Comparison of ENCODE assay signal across 15 cellular contexts in genomic region chr9:128246471-128246870, GRCh38. TPM values are rescaled to one million over a fixed set of nuclear protein-coding genes. Genes with fewer than 3 reads are reported as not detected.
DNase-seq lines count a peak whose midpoint lies in the region; ATAC-seq and TF ChIP-seq lines count a peak whose summit lies in the region.
"Had no signal": no experiment of that assay in that cellular context is flagged by ENCODE, and none has a peak within 500 bp of the region (broad histone marks: within the 10 kb centered on the region; RNA-seq: fewer than 3 reads in every experiment).

No MANE protein-coding gene starts in this region.

- no peak overlapping the region for H3K4me3 Mint-ChIP-seq in activated CD4-positive, alpha-beta T cell treated with anti-CD3 and anti-CD28 coated beads for 36 hours
- H3K4me3 Mint-ChIP-seq: CD8-positive, alpha-beta T cell had no signal

- no peak overlapping the region for H3K4me2 ChIP-seq in mammary epithelial cell (ENCODE audit: insufficient read depth, low read depth, low read length)
- peak overlapping the region; percentile 59 for H3K4me2 ChIP-seq in hepatocyte

- POLR2A ChIA-PET in activated CD4-positive, alpha-beta T cell treated with anti-CD3 and anti-CD28 coated beads for 36 hours (lab: Charles Lee) = no interaction called here

- no peaks in the 10 kb centered on the region for H3K9me2 ChIP-seq in hepatocyte (replicated peaks; ENCODE audit: insufficient read depth)

- H3K27me3 ChIP-seq in breast epithelium = no peaks in the 10 kb centered on the region
- H3K27me3 ChIP-seq in mammary epithelial cell (ENCODE audit: insufficient read depth, low read length) = no peaks in the 10 kb centered on the region
- H3K27me3 ChIP-seq in hepatocyte = no peaks in the 10 kb centered on the region
- H3K27me3 ChIP-seq in suprapubic skin = no peaks in the 10 kb centered on the region
- H3K27me3 ChIP-seq: colonic mucosa had no signal

- peaks cover 0 to 4% of the 10 kb centered on the region in 2 donors for H3K4me1 ChIP-seq in breast epithelium
- H3K4me1 ChIP-seq in mammary epithelial cell (ENCODE audit: insufficient read depth, low read length) = peaks cover 3% of the 10 kb centered on the region
- H3K4me1 ChIP-seq in hepatocyte (ENCODE audit: insufficient read depth) = peaks cover 30% of the 10 kb centered on the region
- H3K4me1 ChIP-seq in suprapubic skin = peaks cover 57% of the 10 kb centered on the region
- H3K4me1 ChIP-seq: colonic mucosa had no signal

- DNase-seq in breast epithelium (ENCODE audit: low spot score in 2 of 2) (no peak), mammary epithelial cell (no peak), hepatocyte (ENCODE audit: low spot score) (no peak), suprapubic skin (ENCODE audit: low spot score in 2 of 2) (no peak)
- no peak for DNase-seq in activated CD4-positive, alpha-beta T cell treated with anti-CD3 and anti-CD28 coated beads for 36 hours
- no peak for DNase-seq in activated T-cell treated with anti-CD3 and anti-CD28 coated beads, Interleukin-2, amount 50 U/mL, for 1 hour
- DNase-seq: activated effector memory CD4-positive, alpha-beta T cell treated with anti-CD3 and anti-CD28 coated beads, Interleukin-2, amount 50 U/mL, for 16 hours; CD8-positive, alpha-beta T cell; DND-41; Karpas-422; NCI-H1417; NCI-H82; transverse colon; WERI-Rb-1 had no signal

- peaks cover 15% of the 10 kb centered on the region for H3K27me3 Mint-ChIP-seq in activated CD4-positive, alpha-beta T cell treated with anti-CD3 and anti-CD28 coated beads for 36 hours

- intact Hi-C loops in breast epithelium (cut with DNase I; ENCODE audit: low total_unique reads) = no loop called here
- intact Hi-C loops in mammary epithelial cell (cut with micrococcal nuclease) = no loop called here
- intact Hi-C loops in activated CD4-positive, alpha-beta T cell treated with anti-CD3 and anti-CD28 coated beads for 36 hours (cut with DNase I, micrococcal nuclease) = no loop called here

- H3K9ac ChIP-seq in mammary epithelial cell (ENCODE audit: insufficient read depth, low read length) = no peak overlapping the region

- no peak for ATAC-seq in activated CD4-positive, alpha-beta T cell treated with anti-CD3 and anti-CD28 coated beads for 36 hours
- ATAC-seq: CD8-positive, alpha-beta T cell had no signal

- H4K20me1 ChIP-seq in mammary epithelial cell (ENCODE audit: insufficient read depth, low read length) = no peaks in the 10 kb centered on the region
- H4K20me1 ChIP-seq in hepatocyte (ENCODE audit: insufficient read depth, poor library complexity, severe bottlenecking) = no peaks in the 10 kb centered on the region

- no peak for TF ChIP-seq CTCF in breast epithelium (IDR thresholded peaks at IDR 0.05)
- TF ChIP-seq CTCF in mammary epithelial cell (conservative IDR thresholded peaks at IDR 0.05 in 1 of 2, IDR thresholded peaks at IDR 0.05 in 1 of 2; ENCODE audit: extremely low read depth in 1 of 2, insufficient read depth in 1 of 2, low read depth in 1 of 2, low read length in 2 of 2) = no peak
- TF ChIP-seq CTCF in hepatocyte (IDR thresholded peaks at IDR 0.05; ENCODE audit: poor library complexity) = no peak
- TF ChIP-seq CTCF in suprapubic skin (IDR thresholded peaks at IDR 0.05) = no peak

- H3K4me3 ChIP-seq in breast epithelium = no peak overlapping the region
- no peak overlapping the region for H3K4me3 ChIP-seq in mammary epithelial cell (replicated peaks in 1 of 3; ENCODE audit: insufficient read depth in 1 of 3, low read depth in 2 of 3, low read length in 3 of 3)
- H3K4me3 ChIP-seq in hepatocyte = no peak overlapping the region
- no peak overlapping the region for H3K4me3 ChIP-seq in suprapubic skin
- H3K4me3 ChIP-seq: colonic mucosa, transverse colon had no signal

- H3K27ac ChIP-seq in breast epithelium = peak overlapping the region; percentile 10 to 93
- no peak overlapping the region for H3K27ac ChIP-seq in mammary epithelial cell (ENCODE audit: insufficient read depth, low read depth, low read length)
- H3K27ac ChIP-seq in hepatocyte = peak overlapping the region; percentile 96
- H3K27ac ChIP-seq in suprapubic skin = peak overlapping the region; percentile 27
- H3K27ac ChIP-seq: colonic mucosa, WERI-Rb-1 had no signal

- H3K9me3 Mint-ChIP-seq in activated CD4-positive, alpha-beta T cell treated with anti-CD3 and anti-CD28 coated beads for 36 hours (ENCODE audit: low read depth) = no peaks in the 10 kb centered on the region
- H3K9me3 Mint-ChIP-seq: CD8-positive, alpha-beta T cell had no signal

- in situ Hi-C loops in mammary epithelial cell (cut with MboI; ENCODE audit: low sequenced_read_pairs in 2 of 2) = no loop called here

- H3K9me3 ChIP-seq in breast epithelium (no peaks in the 10 kb centered on the region), mammary epithelial cell (replicated peaks; ENCODE audit: insufficient read depth, low read length) (no peaks in the 10 kb centered on the region), hepatocyte (ENCODE audit: low read depth) (no peaks in the 10 kb centered on the region), suprapubic skin (no peaks in the 10 kb centered on the region)
- H3K9me3 ChIP-seq: colonic mucosa, transverse colon had no signal

- no peaks in the 10 kb centered on the region for H3K79me2 ChIP-seq in mammary epithelial cell (ENCODE audit: insufficient read depth, low read length)
- H3K79me2 ChIP-seq in hepatocyte = no peaks in the 10 kb centered on the region

- dilution Hi-C loops in mammary epithelial cell (cut with HindIII; ENCODE audit: low sequenced_read_pairs) = no loop called here

- H2AFZ ChIP-seq in mammary epithelial cell (ENCODE audit: low read depth, low read length) = no peak overlapping the region
- no peak overlapping the region for H2AFZ ChIP-seq in hepatocyte

- no TSS peak for BruUV-seq in mammary epithelial cell (replicated peaks; lab: Mats Ljungman, UMichigan)

- peaks cover 7% of the 10 kb centered on the region for H3K4me1 Mint-ChIP-seq in activated CD4-positive, alpha-beta T cell treated with anti-CD3 and anti-CD28 coated beads for 36 hours

- H3K36me3 Mint-ChIP-seq in activated CD4-positive, alpha-beta T cell treated with anti-CD3 and anti-CD28 coated beads for 36 hours (ENCODE audit: low read depth) = no peaks in the 10 kb centered on the region
- H3K36me3 Mint-ChIP-seq: CD8-positive, alpha-beta T cell had no signal

- 77% methylated on average over 2 of the region's 2 CpGs for WGBS in mammary epithelial cell (ENCODE audit: low coverage, missing lambda C conversion rate)
- 49% methylated on average over 2 of the region's 2 CpGs for WGBS in hepatocyte (ENCODE audit: low lambda C conversion rate, missing lambda C conversion rate)
- WGBS in suprapubic skin = 51% methylated on average over 2 of the region's 2 CpGs

- TF ChIP-seq EP300 in suprapubic skin (IDR thresholded peaks at IDR 0.05) = no peak

- H3K36me3 ChIP-seq in breast epithelium (no peaks in the 10 kb centered on the region), mammary epithelial cell (ENCODE audit: insufficient read depth, low read length) (no peaks in the 10 kb centered on the region), hepatocyte (replicated peaks; ENCODE audit: insufficient read depth, low read depth) (no peaks in the 10 kb centered on the region), suprapubic skin (no peaks in the 10 kb centered on the region)
- H3K36me3 ChIP-seq: colonic mucosa, transverse colon had no signal

- TF ChIP-seq POLR2A in breast epithelium (IDR thresholded peaks at IDR 0.05) (no peak), suprapubic skin (IDR thresholded peaks at IDR 0.05) (no peak)

- CTCF ChIA-PET in mammary epithelial cell (lab: Charles Lee; ENCODE audit: low non-redundant PET) = no interaction called here
- CTCF ChIA-PET in activated CD4-positive, alpha-beta T cell treated with anti-CD3 and anti-CD28 coated beads for 36 hours (lab: Charles Lee) = no interaction called here

- no peak overlapping the region for H3K27ac Mint-ChIP-seq in activated CD4-positive, alpha-beta T cell treated with anti-CD3 and anti-CD28 coated beads for 36 hours
- H3K27ac Mint-ChIP-seq: CD8-positive, alpha-beta T cell had no signal

RNA-seq across cellular contexts. Expression of gene GOLGA2, which starts 29.3 kb away (rescaled TPM):
- total RNA-seq in breast epithelium (100 to 1,000 TPM in 1 of 3 donors, 10 to 100 TPM in 2; 87.7 to 121 (median 97.5) TPM), mammary epithelial cell (10 to 100 TPM; 42.2 to 76.7 TPM), hepatocyte (76.4 and 79.9 TPM in 2 replicates), suprapubic skin (100 to 1,000 TPM in 2 of 4 donors, 10 to 100 TPM in 2; 83.5 to 131 (median 99.0) TPM)
- polyA plus RNA-seq in mammary epithelial cell (36.5 TPM), hepatocyte (37.6 and 59.2 TPM in 2 replicates)
- 112 TPM for polyA minus RNA-seq in mammary epithelial cell
- total RNA-seq in activated CD4-positive, alpha-beta T cell treated with anti-CD3 and anti-CD28 coated beads for 36 hours = 10 to 100 TPM; 28.4 to 29.4 TPM

RNA-seq across cellular contexts. Expression of gene SWI5, which starts 29.6 kb away (rescaled TPM):
- 10 to 100 TPM; 25.8 to 39.7 (median 31.4) TPM for total RNA-seq in breast epithelium
- 10 to 100 TPM; 13.5 to 26.3 TPM for total RNA-seq in mammary epithelial cell
- polyA plus RNA-seq in mammary epithelial cell = 43.8 TPM
- 5.2 TPM for polyA minus RNA-seq in mammary epithelial cell
- total RNA-seq in hepatocyte = 29.0 and 33.0 TPM in 2 replicates
- 55.7 and 58.4 TPM in 2 replicates for polyA plus RNA-seq in hepatocyte
- 10 to 100 TPM; 21.1 to 35.3 (median 22.2) TPM for total RNA-seq in suprapubic skin
- 10 to 100 TPM; 13.1 to 14.1 TPM for total RNA-seq in activated CD4-positive, alpha-beta T cell treated with anti-CD3 and anti-CD28 coated beads for 36 hours

RNA-seq across cellular contexts. Expression of gene DNM1, which starts 43.3 kb away (rescaled TPM):
- total RNA-seq in breast epithelium (10 to 100 TPM; 11.3 to 36.0 (median 12.5) TPM), mammary epithelial cell (1 to 10 TPM in 1 of 2 donors, under 1 TPM in 1; 0.67 to 3.2 TPM), hepatocyte (13.4 and 14.4 TPM in 2 replicates), suprapubic skin (10 to 100 TPM in 2 of 4 donors, 1 to 10 TPM in 2; 4.3 to 18.9 (median 10.1) TPM)
- polyA plus RNA-seq in mammary epithelial cell (0.50 TPM), hepatocyte (37.2 and 40.6 TPM in 2 replicates)
- not detected for polyA minus RNA-seq in mammary epithelial cell
- total RNA-seq in activated CD4-positive, alpha-beta T cell treated with anti-CD3 and anti-CD28 coated beads for 36 hours = under 1 TPM; 0.50 to 0.72 TPM

RNA-seq across cellular contexts. Expression of gene CIZ1, which starts 55.1 kb away (rescaled TPM):
- total RNA-seq in breast epithelium = 10 to 100 TPM; 54.1 to 71.8 (median 58.4) TPM
- 100 to 1,000 TPM in 1 of 2 donors, 10 to 100 TPM in 1; 36.0 to 109 TPM for total RNA-seq in mammary epithelial cell
- polyA plus RNA-seq in mammary epithelial cell = 25.5 TPM
- 130 TPM for polyA minus RNA-seq in mammary epithelial cell
- 31.0 and 31.1 TPM in 2 replicates for total RNA-seq in hepatocyte
- 85.6 and 91.0 TPM in 2 replicates for polyA plus RNA-seq in hepatocyte
- 100 to 1,000 TPM in 3 of 4 donors, 10 to 100 TPM in 1; 86.7 to 136 (median 115) TPM for total RNA-seq in suprapubic skin
- total RNA-seq in activated CD4-positive, alpha-beta T cell treated with anti-CD3 and anti-CD28 coated beads for 36 hours = 100 to 1,000 TPM in 1 of 2 experiments, 10 to 100 TPM in 1; 79.5 to 110 TPM
